In genomic region chr10:77809336-77809735, GRCh38 we compare ENCODE assay signal across 16 cellular contexts.
DNase-seq lines count a peak whose midpoint lies in the region; ATAC-seq and TF ChIP-seq lines count a peak whose summit lies in the region.
"Had no signal": no experiment of that assay in that cellular context is flagged by ENCODE, and none has a peak within 500 bp of the region (broad histone marks: within the 10 kb centered on the region; RNA-seq: fewer than 3 reads in every experiment).

No MANE protein-coding gene starts in this region.

- H4K20me1 ChIP-seq in osteoblast (ENCODE audit: insufficient read depth, low read length), result no peaks in the 10 kb centered on the region
- no peaks in the 10 kb centered on the region for H4K20me1 ChIP-seq in GM23248 (ENCODE audit: insufficient read depth)

- DNase-seq in WERI-Rb-1 (no peak), osteoblast (ENCODE audit: insufficient read length, low spot score, missing footprints) (peak; percentile 41), HCEC 1CT (no peak), GM23248 (no peak)
- DNase-seq in effector memory CD8-positive, alpha-beta T cell, result no peak
- DNase-seq: ACHN; BE2C; C1 segment of cervical spinal cord; CD4-positive, CD25-positive, alpha-beta regulatory T cell; CD8-positive, alpha-beta memory T cell; COR-L47; DMS 273 treated with DMSO at 0.1 percent for 48 hours; DMS53; DND-41; H7 had no signal

- no peaks in the 10 kb centered on the region for H3K9me2 ChIP-seq in GM23248 (ENCODE audit: insufficient read depth)

- peak overlapping the region; percentile 34; the same call in 1 of the 2 replicates for H3K27ac ChIP-seq in WERI-Rb-1
- H3K27ac ChIP-seq in osteoblast (ENCODE audit: low read depth, low read length), result no peak overlapping the region
- no peak overlapping the region for H3K27ac ChIP-seq in GM23248

- no peak overlapping the region for H3K9ac ChIP-seq in GM23248

- no peaks in the 10 kb centered on the region for H3K9me3 Mint-ChIP-seq in effector memory CD8-positive, alpha-beta T cell
- H3K9me3 Mint-ChIP-seq: CD8-positive, alpha-beta memory T cell had no signal

- peaks cover 0 to 5% of the 10 kb centered on the region in 2 donors for H3K4me1 Mint-ChIP-seq in effector memory CD8-positive, alpha-beta T cell (ENCODE audit: low read depth in 2 of 2)
- H3K4me1 Mint-ChIP-seq: CD4-positive, CD25-positive, alpha-beta regulatory T cell; CD8-positive, alpha-beta memory T cell had no signal

- ATAC-seq in effector memory CD8-positive, alpha-beta T cell (replicated peaks), result no peak
- no peak for ATAC-seq in HG03432 (IDR thresholded peaks at IDR 0.05; ENCODE audit: unreplicated experiment)

- no peak overlapping the region for H2AFZ ChIP-seq in osteoblast (ENCODE audit: low read length)
- no peak overlapping the region for H2AFZ ChIP-seq in GM23248

- H3K27ac Mint-ChIP-seq in effector memory CD8-positive, alpha-beta T cell, result peak overlapping the region; percentile 79 to 81
- H3K27ac Mint-ChIP-seq: CD4-positive, CD25-positive, alpha-beta regulatory T cell had no signal

- H3K4me2 ChIP-seq in osteoblast (ENCODE audit: insufficient read depth, low read length) (no peak overlapping the region), GM23248 (ENCODE audit: unreplicated experiment) (no peak overlapping the region)

- H3K27me3 ChIP-seq in WERI-Rb-1 (ENCODE audit: insufficient read depth, low read depth, severe bottlenecking) (no peaks in the 10 kb centered on the region), osteoblast (ENCODE audit: insufficient read depth, low read length) (no peaks in the 10 kb centered on the region), GM23248 (replicated peaks; ENCODE audit: insufficient read depth) (no peaks in the 10 kb centered on the region)
- H3K27me3 ChIP-seq: BE2C had no signal

- no peaks in the 10 kb centered on the region for H3F3A ChIP-seq in GM23248 (ENCODE audit: insufficient read depth)

- H3K36me3 ChIP-seq in WERI-Rb-1 (peaks cover 89% of the 10 kb centered on the region), osteoblast (ENCODE audit: insufficient read depth, low read length) (peaks cover 48% of the 10 kb centered on the region), GM23248 (ENCODE audit: low read depth) (no peaks in the 10 kb centered on the region; the same call in 1 of the 2 replicates)

- H3K9me3 ChIP-seq in WERI-Rb-1 (ENCODE audit: severe bottlenecking) (no peaks in the 10 kb centered on the region), osteoblast (ENCODE audit: low read depth, low read length) (no peaks in the 10 kb centered on the region), GM23248 (ENCODE audit: low read depth) (no peaks in the 10 kb centered on the region)
- H3K9me3 ChIP-seq: BE2C had no signal

- no peaks in the 10 kb centered on the region for H3K4me1 ChIP-seq in osteoblast (ENCODE audit: insufficient read depth, low read length)
- no peaks in the 10 kb centered on the region for H3K4me1 ChIP-seq in GM23248 (ENCODE audit: insufficient read depth)
- H3K4me1 ChIP-seq: BE2C had no signal

- 94 to 95% methylated on average over 6 to 8 of the region's 8 CpGs for WGBS in GM23248 (ENCODE audit: low coverage in 1 of 2, low lambda C conversion rate in 2 of 2, missing lambda C conversion rate in 2 of 2), 2 experiments

- H3K79me2 ChIP-seq in osteoblast (ENCODE audit: insufficient read depth, low read length), result no peaks in the 10 kb centered on the region
- no peaks in the 10 kb centered on the region for H3K79me2 ChIP-seq in GM23248 (ENCODE audit: insufficient read depth)

- peaks cover 26% of the 10 kb centered on the region for H3K36me3 Mint-ChIP-seq in effector memory CD8-positive, alpha-beta T cell (ENCODE audit: insufficient read depth)
- H3K36me3 Mint-ChIP-seq: CD4-positive, CD25-positive, alpha-beta regulatory T cell; CD8-positive, alpha-beta memory T cell had no signal

- no peak overlapping the region for H3K4me3 Mint-ChIP-seq in effector memory CD8-positive, alpha-beta T cell
- H3K4me3 Mint-ChIP-seq: CD4-positive, CD25-positive, alpha-beta regulatory T cell; CD8-positive, alpha-beta memory T cell had no signal

- no peaks in the 10 kb centered on the region for H3K27me3 Mint-ChIP-seq in effector memory CD8-positive, alpha-beta T cell
- H3K27me3 Mint-ChIP-seq: CD4-positive, CD25-positive, alpha-beta regulatory T cell; CD8-positive, alpha-beta memory T cell had no signal

- no peak overlapping the region for H3K4me3 ChIP-seq in WERI-Rb-1 (ENCODE audit: low read depth, low read length)
- H3K4me3 ChIP-seq in osteoblast (ENCODE audit: insufficient read depth, low read length), result no peak overlapping the region
- H3K4me3 ChIP-seq in GM23248, result no peak overlapping the region

- TF ChIP-seq CTCF in WERI-Rb-1 (IDR thresholded peaks at IDR 0.05; ENCODE audit: low read depth, low read length), result no peak
- TF ChIP-seq CTCF in osteoblast (IDR thresholded peaks at IDR 0.05; ENCODE audit: extremely low read depth, low read depth, low read length), result no peak

- in situ Hi-C loops in GM23248 (cut with MboI), result no loop called here
